ENCODE assay signal across 10 cellular contexts in genomic region chr6:146905313-146905712, GRCh38.
DNase-seq lines count a peak whose midpoint lies in the region; ATAC-seq, FAIRE-seq and TF ChIP-seq lines count a peak whose summit lies in the region.
"Had no signal": no experiment of that assay in that cellular context is flagged by ENCODE, and none has a peak within 500 bp of the region (broad histone marks: within the 10 kb centered on the region; RNA-seq: fewer than 3 reads in every experiment).

No MANE protein-coding gene starts in this region.

- H3F3A ChIP-seq in PC-3 (ENCODE audit: low read length, unreplicated experiment): no peaks in the 10 kb centered on the region

- POLR2A ChIA-PET in PC-3 (lab: Charles Lee; ENCODE audit: unreplicated experiment): interaction anchor here (0.6 kb wide), 1 partner anchor 341 kb away, joined by 3 read pairs; no protein-coding TSS in a partner anchor

- CTCF ChIA-PET in PC-3 (lab: Charles Lee): no interaction called here

- H3K27me3 ChIP-seq in PC-3 (ENCODE audit: low read length) (no peaks in the 10 kb centered on the region), thyroid gland (no peaks in the 10 kb centered on the region)
- H3K27me3 ChIP-seq: spleen, tibial artery had no signal

- H4K20me1 ChIP-seq in PC-3 (ENCODE audit: low read length): no peaks in the 10 kb centered on the region

- H3K79me2 ChIP-seq in PC-3 (ENCODE audit: low read length): no peaks in the 10 kb centered on the region

- BruUV-seq in PC-3 (replicated peaks; lab: Mats Ljungman, UMichigan): no TSS peak

- no peaks in the 10 kb centered on the region for H3K9me2 ChIP-seq in PC-3 (replicated peaks; ENCODE audit: low read length)

- no peaks in the 10 kb centered on the region for H3K9me3 ChIP-seq in PC-3 (ENCODE audit: low read length)
- no peaks in the 10 kb centered on the region for H3K9me3 ChIP-seq in thyroid gland
- H3K9me3 ChIP-seq: spleen, tibial artery had no signal

- ATAC-seq in PC-3: peak; percentile 88

- DNase-seq in NCI-H82 (lab: John Stamatoyannopoulos, UW) (peak; percentile 31), NCI-H82 treated with DMSO at 0.1 percent for 48 hours (lab: John Stamatoyannopoulos, UW; ENCODE audit: unreplicated experiment) (no peak), PC-3 (peak; percentile 96), fibroblast of mammary gland (ENCODE audit: low read depth) (peak; percentile 72), thyroid gland (peak; percentile 33 to 50), MV-4-11 (lab: John Stamatoyannopoulos, UW) (no peak), GM19239 (ENCODE audit: insufficient read length, low spot score) (no peak)
- no peak for DNase-seq in stimulated activated CD4-positive, alpha-beta T cell treated with anti-CD3 and anti-CD28 coated beads, Interleukin-15, amount 100 ng/mL, for 24 hours
- DNase-seq: spleen had no signal

- no peak overlapping the region for H2AFZ ChIP-seq in PC-3 (ENCODE audit: low read length)

- TF ChIP-seq CTCF in PC-3 (conservative IDR thresholded peaks at IDR 0.05; ENCODE audit: low read depth, low read length) (no peak), fibroblast of mammary gland (conservative IDR thresholded peaks at IDR 0.05; ENCODE audit: control insufficient read depth, insufficient read depth, low read depth, low read length) (no peak), thyroid gland (IDR thresholded peaks at IDR 0.05) (no peak)

- no peak overlapping the region for H3K9ac ChIP-seq in PC-3 (ENCODE audit: low read length)

- H3K4me2 ChIP-seq in PC-3 (ENCODE audit: low read length): peak overlapping the region; percentile 61

- H3K4me3 ChIP-seq in PC-3 (ENCODE audit: low read length): no peak overlapping the region
- no peak overlapping the region for H3K4me3 ChIP-seq in fibroblast of mammary gland (ENCODE audit: control insufficient read depth, low read depth, low read length)
- no peak overlapping the region for H3K4me3 ChIP-seq in thyroid gland (replicated peaks in 1 of 3)
- H3K4me3 ChIP-seq: spleen, tibial artery had no signal

- no peak for FAIRE-seq in GM19239 (lab: Jason Lieb, UNC)

- TF ChIP-seq POLR2A in thyroid gland (IDR thresholded peaks at IDR 0.05): no peak

- H3K27ac ChIP-seq in PC-3 (ENCODE audit: low read length) (peak overlapping the region; percentile 44), thyroid gland (no peak overlapping the region)
- H3K27ac ChIP-seq: spleen, tibial artery had no signal

- H3K4me1 ChIP-seq in PC-3 (ENCODE audit: insufficient read depth, low read length): peaks cover 22% of the 10 kb centered on the region
- H3K4me1 ChIP-seq in thyroid gland: no peaks in the 10 kb centered on the region

- H3K36me3 ChIP-seq in PC-3 (ENCODE audit: low read depth, low read length) (no peaks in the 10 kb centered on the region), thyroid gland (no peaks in the 10 kb centered on the region)
- H3K36me3 ChIP-seq: spleen, tibial artery had no signal

- intact Hi-C loops in PC-3 (cut with micrococcal nuclease): loop anchor here (1.0 kb wide), 1 partner anchor 9 kb away; no protein-coding TSS in a partner anchor
- intact Hi-C loops in thyroid gland (cut with DNase I): no loop called here

Comparison
In these comparisons a context has a peak if more than half of its experiments do, and no peak if none do; other contexts are left out.
1. DNase-seq: peak in NCI-H82 (single experiment), PC-3 (single experiment), fibroblast of mammary gland (single experiment) and thyroid gland (2 of 2); none in NCI-H82 treated with DMSO at 0.1 percent for 48 hours (single experiment), MV-4-11 (single experiment), stimulated activated CD4-positive, alpha-beta T cell treated with anti-CD3 and anti-CD28 coated beads, Interleukin-15, amount 100 ng/mL, for 24 hours (single experiment) and GM19239 (single experiment).